Comparison of ENCODE assay signal across 8 cellular contexts in the genomic region with DNA sequence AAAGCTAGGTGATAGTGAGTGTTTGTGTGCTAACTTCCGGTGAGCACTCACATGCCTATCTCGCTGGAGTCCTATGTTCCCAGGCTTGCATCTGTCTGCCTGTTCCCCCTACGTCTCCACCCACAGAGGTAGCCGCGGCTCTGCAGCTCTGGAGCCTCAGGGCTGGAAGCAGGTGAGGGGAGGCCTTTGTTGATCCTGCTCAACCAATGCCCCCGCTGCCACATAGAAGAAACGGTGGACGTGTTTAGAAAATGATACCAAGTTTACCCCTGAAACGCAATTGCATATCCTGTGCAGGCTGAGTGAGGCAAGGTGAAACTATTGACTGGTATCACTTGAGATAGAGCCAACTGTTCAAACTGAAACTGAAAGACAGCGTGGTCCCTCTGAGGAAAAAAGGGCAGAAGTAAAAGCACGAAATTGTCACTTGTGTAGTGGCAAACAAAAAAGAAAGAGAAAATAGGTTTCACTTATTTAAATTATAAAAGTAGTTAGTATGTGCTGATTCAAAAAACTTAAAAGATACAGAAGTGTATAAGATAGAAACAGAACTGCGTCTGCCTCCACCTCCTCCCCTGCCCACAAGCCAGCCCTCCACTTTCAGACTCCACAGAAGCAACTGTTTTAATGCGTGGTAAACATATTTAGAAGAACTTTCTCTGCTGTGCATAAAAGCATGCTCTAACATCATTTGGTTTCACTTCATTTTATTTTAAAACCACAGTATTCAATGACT. TPM values are rescaled to one million over a fixed set of nuclear protein-coding genes. Genes with fewer than 3 reads are reported as not detected.
DNase-seq lines count a peak whose midpoint lies in the region; ATAC-seq and TF ChIP-seq lines count a peak whose summit lies in the region.

No MANE protein-coding gene starts in this region.

- H4K20me1 ChIP-seq in Loucy (ENCODE audit: insufficient read depth, low read length, poor library complexity, severe bottlenecking) (no peaks in the 10 kb centered on the region), hepatocyte (ENCODE audit: insufficient read depth, poor library complexity, severe bottlenecking) (no peaks in the 10 kb centered on the region)

- H3K9me3 Mint-ChIP-seq in activated CD4-positive, alpha-beta memory T cell treated with anti-CD3 and anti-CD28 coated beads for 36 hours = peaks cover 11% of the 10 kb centered on the region

- H2AFZ ChIP-seq in Loucy (ENCODE audit: low read length) (peak overlapping the region; percentile 98), hepatocyte (peak overlapping the region; percentile 18)

- TF ChIP-seq CTCF in GM10266 (IDR thresholded peaks at IDR 0.05; ENCODE audit: control insufficient read depth, insufficient read depth, low read depth, missing control alignments) = no peak
- no peak for TF ChIP-seq CTCF in Loucy (conservative IDR thresholded peaks at IDR 0.05; ENCODE audit: low read length)
- TF ChIP-seq CTCF in hepatocyte (IDR thresholded peaks at IDR 0.05; ENCODE audit: poor library complexity) = no peak
- TF ChIP-seq CTCF in foreskin fibroblast (IDR thresholded peaks at IDR 0.05; ENCODE audit: low read depth, low read length) = no peak

- H3K9me2 ChIP-seq in Loucy (replicated peaks; ENCODE audit: low read depth, low read length) (no peaks in the 10 kb centered on the region), hepatocyte (replicated peaks; ENCODE audit: insufficient read depth) (no peaks in the 10 kb centered on the region)

- peak overlapping the region; percentile 72 for H3K4me3 ChIP-seq in Loucy (ENCODE audit: low read length, poor library complexity, severe bottlenecking)
- H3K4me3 ChIP-seq in hepatocyte = no peak overlapping the region
- no peak overlapping the region for H3K4me3 ChIP-seq in foreskin fibroblast (ENCODE audit: low read depth in 1 of 2, low read length in 2 of 2)

- H3K36me3 ChIP-seq in Loucy (ENCODE audit: insufficient read depth, low read length) (no peaks in the 10 kb centered on the region), hepatocyte (replicated peaks; ENCODE audit: insufficient read depth, low read depth) (no peaks in the 10 kb centered on the region)

- H3K4me1 ChIP-seq in Loucy (ENCODE audit: insufficient read depth, low read length, poor library complexity, severe bottlenecking) (peaks cover 10% of the 10 kb centered on the region), hepatocyte (ENCODE audit: insufficient read depth) (peaks cover 24% of the 10 kb centered on the region)

- H3K27ac ChIP-seq in hepatocyte = peak overlapping the region; percentile 82

- H3K27me3 ChIP-seq in Loucy (ENCODE audit: insufficient read depth, low read length, poor library complexity, severe bottlenecking) (no peaks in the 10 kb centered on the region), hepatocyte (no peaks in the 10 kb centered on the region)

- H3K27ac Mint-ChIP-seq in activated CD4-positive, alpha-beta memory T cell treated with anti-CD3 and anti-CD28 coated beads for 36 hours = peak overlapping the region; percentile 90

- H3K27me3 Mint-ChIP-seq in activated CD4-positive, alpha-beta memory T cell treated with anti-CD3 and anti-CD28 coated beads for 36 hours = peaks cover 9% of the 10 kb centered on the region

- DNase-seq in GM10266 (ENCODE audit: extremely low spot score) (peak; percentile 73), hepatocyte (ENCODE audit: low spot score) (no peak), foreskin fibroblast (no peak), kidney glomerular epithelial cell (lab: John Stamatoyannopoulos, UW) (no peak)
- DNase-seq in activated CD4-positive, alpha-beta memory T cell treated with anti-CD3 and anti-CD28 coated beads for 36 hours = peak; percentile 80
- peak; percentile 41 to 59 for DNase-seq in stimulated activated CD8-positive, alpha-beta memory T cell treated with anti-CD3 and anti-CD28 coated beads, Interleukin-7, amount 100 ng/mL, for 48 hours (ENCODE audit: extremely low read depth in 1 of 2, low read depth in 1 of 2)

- H3F3A ChIP-seq in Loucy (ENCODE audit: low read depth) = no peaks in the 10 kb centered on the region

- H3K79me2 ChIP-seq in Loucy (ENCODE audit: insufficient read depth, low read length) (no peaks in the 10 kb centered on the region), hepatocyte (no peaks in the 10 kb centered on the region)

- 73% methylated on average over 13 of the region's 13 CpGs for WGBS in hepatocyte (ENCODE audit: low lambda C conversion rate, missing lambda C conversion rate)

- peaks cover 10% of the 10 kb centered on the region for H3K36me3 Mint-ChIP-seq in activated CD4-positive, alpha-beta memory T cell treated with anti-CD3 and anti-CD28 coated beads for 36 hours

- ATAC-seq in GM21619 (IDR thresholded peaks at IDR 0.05; ENCODE audit: unreplicated experiment) = peak; percentile 95

- peak overlapping the region; percentile 59 for H3K9ac ChIP-seq in Loucy (ENCODE audit: low read depth, low read length, poor library complexity, severe bottlenecking)

- peak overlapping the region; percentile 69 for H3K4me3 Mint-ChIP-seq in activated CD4-positive, alpha-beta memory T cell treated with anti-CD3 and anti-CD28 coated beads for 36 hours

- H3K4me2 ChIP-seq in Loucy (ENCODE audit: low read depth, low read length, poor library complexity, severe bottlenecking) (peak overlapping the region; percentile 82), hepatocyte (peak overlapping the region; percentile 27)

- POLR2A ChIA-PET in activated CD4-positive, alpha-beta memory T cell treated with anti-CD3 and anti-CD28 coated beads for 36 hours (lab: Charles Lee) = interaction anchor here (0.7 to 4.5 kb wide), 5 partner anchors 11 to 416 kb away, joined by 3 to 31 read pairs (median 5); a partner anchor contains a TSS

- intact Hi-C loops in activated CD4-positive, alpha-beta memory T cell treated with anti-CD3 and anti-CD28 coated beads for 36 hours (cut with micrococcal nuclease) = loop anchor here (1.0 to 10.0 kb wide), 13 partner anchors 10 to 1400 kb away; a partner anchor contains a TSS

- CTCF ChIA-PET in activated CD4-positive, alpha-beta memory T cell treated with anti-CD3 and anti-CD28 coated beads for 36 hours (lab: Charles Lee) = interaction anchor here (4.2 kb wide), 1 partner anchor 37 kb away, joined by 22 read pairs; a partner anchor contains a TSS

- H3K9me3 ChIP-seq in Loucy (ENCODE audit: insufficient read depth, low read depth, low read length) (no peaks in the 10 kb centered on the region), hepatocyte (ENCODE audit: low read depth) (no peaks in the 10 kb centered on the region)

- H3K4me1 Mint-ChIP-seq in activated CD4-positive, alpha-beta memory T cell treated with anti-CD3 and anti-CD28 coated beads for 36 hours (ENCODE audit: low read depth) = peaks cover 49% of the 10 kb centered on the region

RNA-seq across cellular contexts. Expression of a gene that starts 38.6 kb away (rescaled TPM):
- total RNA-seq in activated CD4-positive, alpha-beta memory T cell treated with anti-CD3 and anti-CD28 coated beads for 36 hours = 10 to 100 TPM; 22.1 to 25.0 TPM
- 91.9 and 95.1 TPM in 2 replicates for total RNA-seq in hepatocyte
- 104 and 106 TPM in 2 replicates for polyA plus RNA-seq in hepatocyte

Comparison
In these comparisons a context has a peak if more than half of its experiments do, and no peak if none do; other contexts are left out.
1. DNase-seq: peak in GM10266 (single experiment), activated CD4-positive, alpha-beta memory T cell treated with anti-CD3 and anti-CD28 coated beads for 36 hours (single experiment) and stimulated activated CD8-positive, alpha-beta memory T cell treated with anti-CD3 and anti-CD28 coated beads, Interleukin-7, amount 100 ng/mL, for 48 hours (2 of 2); none in hepatocyte (single experiment), foreskin fibroblast (0 of 2) and kidney glomerular epithelial cell (single experiment).